In genomic region chr6:4155848-4156466, GRCh38 we compare ENCODE assay signal across 8 cellular contexts. TPM values are rescaled to one million over a fixed set of nuclear protein-coding genes. Genes with fewer than 3 reads are reported as not detected.
DNase-seq lines count a peak whose midpoint lies in the region; ATAC-seq and TF ChIP-seq lines count a peak whose summit lies in the region.

No MANE protein-coding gene starts in this region.

- H3K36me3 ChIP-seq in lung (ENCODE audit: control insufficient read depth in 2 of 2, insufficient read depth in 2 of 2, low read length in 2 of 2): no peaks in the 10 kb centered on the region

- ATAC-seq in GM18868 (IDR thresholded peaks at IDR 0.05; ENCODE audit: unreplicated experiment) (peak; percentile 72), HG03565 (IDR thresholded peaks at IDR 0.05; ENCODE audit: unreplicated experiment) (peak; percentile 63), lung (ENCODE audit: insufficient read depth, low FRiP score) (peak; percentile 93)

- in situ Hi-C loops in ACHN (cut with HindIII; ENCODE audit: low pct_ligation_motif_present, low pct_unique_long_range_greater_than_20kb, low sequenced_read_pairs): no loop called here

- intact Hi-C loops in dorsolateral prefrontal cortex (cut with DNase I): loop anchor here (2.0 to 10.0 kb wide), 4 partner anchors 101 to 849 kb away; partner anchors contain the start of gene RPP40 (in 1 of the 2)

- TF ChIP-seq CTCF in dorsolateral prefrontal cortex (IDR thresholded peaks at IDR 0.05 in 54 of 56, conservative IDR thresholded peaks at IDR 0.05 in 2 of 56; ENCODE audit: low read depth in 1 of 56, partially characterized antibody in 56 of 56) (peak; percentile 83 to 97 (median 92)), lung (IDR thresholded peaks at IDR 0.05; ENCODE audit: control extremely low read depth, extremely low read depth) (peak; percentile 75)

- H3K27ac ChIP-seq in dorsolateral prefrontal cortex: peak overlapping the region in 2 of 59 donors; percentile 10 to 31
- H3K27ac ChIP-seq in lung (ENCODE audit: low read depth in 1 of 2, low read length in 1 of 2): no peak overlapping the region

- peak overlapping the region in 17 of 59 donors; percentile 6 to 45 (median 23) for H3K4me3 ChIP-seq in dorsolateral prefrontal cortex
- H3K4me3 ChIP-seq in lung: no peak overlapping the region

- 1 to 2% methylated on average over 6 of the region's 6 CpGs for WGBS in lung, 2 donors

- no peaks in the 10 kb centered on the region for H3K27me3 ChIP-seq in dorsolateral prefrontal cortex
- no peaks in the 10 kb centered on the region for H3K27me3 ChIP-seq in lung (ENCODE audit: control insufficient read depth, insufficient read depth)

- DNase-seq in ACHN (peak; percentile 83), NCI-H748 treated with DMSO at 0.1 percent for 48 hours (lab: John Stamatoyannopoulos, UW) (peak; percentile 83), dorsolateral prefrontal cortex (peak in 9 of 10 donors; percentile 58 to 90 (median 75)), lung (ENCODE audit: low spot score) (peak; percentile 79)
- peak; percentile 74 for DNase-seq in activated CD4-positive, alpha-beta T cell treated with anti-CD3 and anti-CD28 coated beads, Interleukin-2, amount 50 U/mL, for 1 hour
- DNase-seq in stimulated activated CD8-positive, alpha-beta memory T cell treated with anti-CD3 and anti-CD28 coated beads, Interleukin-12 subunit alpha, Interleukin-12 subunit beta, amount 100 ng/mL, for 1 hour (ENCODE audit: low read depth): peak; percentile 72

- H3K9me3 ChIP-seq in lung (ENCODE audit: control insufficient read depth in 2 of 2, insufficient read depth in 1 of 2, low read length in 1 of 2): no peaks in the 10 kb centered on the region

- no peaks in the 10 kb centered on the region for H3K4me1 ChIP-seq in lung (ENCODE audit: control insufficient read depth in 2 of 2, insufficient read depth in 2 of 2, low read length in 2 of 2)

RNA-seq across cellular contexts. Expression of gene ECI2, which starts 20.6 kb away (rescaled TPM):
- total RNA-seq in dorsolateral prefrontal cortex (10 to 100 TPM; 26.4 to 62.9 (median 38.6) TPM), lung (10 to 100 TPM; 42.6 to 68.0 TPM)
- polyA plus RNA-seq in lung: 10 to 100 TPM; 18.9 to 27.6 TPM
